ENCODE assay signal across 3 cellular contexts in the genomic region with DNA sequence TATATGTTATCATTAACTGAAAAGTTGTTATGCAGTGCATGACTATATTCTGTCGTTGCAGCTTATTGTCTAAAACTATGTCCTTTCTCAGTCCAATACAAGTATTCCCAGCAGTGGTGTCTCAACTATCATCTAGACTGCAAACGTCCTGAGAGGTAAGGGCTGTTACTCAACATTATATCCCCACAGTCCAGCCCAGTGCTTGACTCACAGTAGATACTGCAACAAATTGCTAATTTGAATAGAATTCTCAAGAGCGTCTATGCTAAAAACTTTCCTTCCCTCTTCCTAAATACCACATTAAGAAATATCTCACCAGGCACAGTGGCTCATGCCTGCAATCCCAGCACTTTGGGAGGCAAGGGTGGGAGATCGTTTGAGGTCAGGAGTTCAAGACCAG.
"Had no signal": no experiment of that assay in that cellular context is flagged by ENCODE, and none has a peak within 500 bp of the region (broad histone marks: within the 10 kb centered on the region; RNA-seq: fewer than 3 reads in every experiment).

No MANE protein-coding gene starts in this region.

- H3K4me3 ChIP-seq: GM12878 had no signal

- DNase-seq: GDM1, GF-D8 had no signal

- ATAC-seq: GM12878 had no signal
